Comparison of ENCODE assay signal across 8 cellular contexts in the genomic region with DNA sequence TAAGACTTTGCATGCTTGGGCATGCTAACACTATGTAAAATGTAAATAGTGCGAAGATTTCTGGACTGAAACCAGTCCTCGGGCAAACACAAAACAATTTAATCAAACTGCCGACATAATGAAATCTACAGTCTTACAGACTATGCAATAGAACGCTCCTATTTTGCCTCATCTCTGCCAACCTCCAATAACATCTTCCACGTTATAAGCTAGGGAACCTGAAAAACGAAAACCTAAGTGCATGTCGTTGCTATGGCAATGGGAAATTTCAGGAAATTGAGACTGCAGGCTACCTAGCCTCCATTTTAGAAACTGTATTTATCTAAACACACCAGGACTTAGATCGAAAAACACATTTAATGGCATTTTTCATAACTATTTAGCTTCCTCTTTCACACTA. TPM values are rescaled to one million over a fixed set of nuclear protein-coding genes. Genes with fewer than 3 reads are reported as not detected.
A peak's percentile ranks its signal among the peaks of the same experiment; 100 is the strongest.
DNase-seq lines count a peak whose midpoint lies in the region; ATAC-seq and TF ChIP-seq lines count a peak whose summit lies in the region.

No MANE protein-coding gene starts in this region.

- H3K27ac ChIP-seq in CD4-positive, CD25-positive, alpha-beta regulatory T cell (ENCODE audit: insufficient read depth, low read length, poor library complexity, severe bottlenecking), result no peak overlapping the region
- peak overlapping the region; percentile 94 for H3K27ac ChIP-seq in HUES6 (ENCODE audit: low read depth, low read length)

- peak overlapping the region; percentile 99 for H3K4me3 ChIP-seq in CD4-positive, CD25-positive, alpha-beta regulatory T cell (ENCODE audit: low read depth, low read length)
- peak overlapping the region; percentile 95 for H3K4me3 ChIP-seq in HUES6 (ENCODE audit: low read depth, low read length)
- peak overlapping the region; percentile 68 for H3K4me3 ChIP-seq in fibroblast of mammary gland (ENCODE audit: control insufficient read depth, low read depth, low read length)

- peak overlapping the region; percentile 98 to 100 (median 100) for H3K4me3 Mint-ChIP-seq in CD4-positive, CD25-positive, alpha-beta regulatory T cell
- peak overlapping the region; percentile 100 for H3K4me3 Mint-ChIP-seq in T-helper 17 cell
- H3K4me3 Mint-ChIP-seq in progenitor cell of endocrine pancreas (ENCODE audit: low read depth), result peak overlapping the region; percentile 100

- H3K27ac Mint-ChIP-seq in CD4-positive, CD25-positive, alpha-beta regulatory T cell, result peak overlapping the region; percentile 67 to 99 (median 84)
- peak overlapping the region; percentile 99 for H3K27ac Mint-ChIP-seq in T-helper 17 cell
- peak overlapping the region; percentile 99 for H3K27ac Mint-ChIP-seq in progenitor cell of endocrine pancreas

- DNase-seq in CD4-positive, CD25-positive, alpha-beta regulatory T cell, result peak in 1 of 3 donors; percentile 16
- DNase-seq in T-helper 17 cell, result no peak
- DNase-seq in fibroblast of mammary gland (ENCODE audit: low read depth), result peak; percentile 58
- DNase-seq in progenitor cell of endocrine pancreas (ENCODE audit: low spot score, unreplicated experiment), result no peak
- no peak for DNase-seq in posterior cingulate gyrus

- H3K4me1 Mint-ChIP-seq in CD4-positive, CD25-positive, alpha-beta regulatory T cell, result peaks cover 37 to 68% (median 55%) of the 10 kb centered on the region in 4 donors
- H3K4me1 Mint-ChIP-seq in T-helper 17 cell (peaks cover 51% of the 10 kb centered on the region), progenitor cell of endocrine pancreas (ENCODE audit: low read depth) (peaks cover 27% of the 10 kb centered on the region)

- H3K27me3 ChIP-seq in CD4-positive, CD25-positive, alpha-beta regulatory T cell (ENCODE audit: control insufficient read depth, insufficient read depth, low read length), result no peaks in the 10 kb centered on the region
- H3K27me3 ChIP-seq in HUES6 (ENCODE audit: control insufficient read depth, insufficient read depth, low read length), result no peaks in the 10 kb centered on the region

- ATAC-seq in CD4-positive, CD25-positive, alpha-beta regulatory T cell (ENCODE audit: low read depth in 2 of 2), result no peak
- ATAC-seq in T-helper 17 cell (no peak), GM18511 (IDR thresholded peaks at IDR 0.05; ENCODE audit: unreplicated experiment) (no peak), GM21515 (IDR thresholded peaks at IDR 0.05; ENCODE audit: unreplicated experiment) (no peak)

- intact Hi-C loops in posterior cingulate gyrus (cut with DNase I), result loop anchor here (2.0 to 5.0 kb wide), 3 partner anchors 97 to 532 kb away; partner anchors contain the start of genes HIPK3 and TCP11L1

- TF ChIP-seq CTCF in fibroblast of mammary gland (conservative IDR thresholded peaks at IDR 0.05; ENCODE audit: control insufficient read depth, insufficient read depth, low read depth, low read length) (no peak), progenitor cell of endocrine pancreas (IDR thresholded peaks at IDR 0.05; ENCODE audit: unreplicated experiment) (no peak)

- peaks cover 24% of the 10 kb centered on the region for H3K36me3 Mint-ChIP-seq in CD4-positive, CD25-positive, alpha-beta regulatory T cell
- H3K36me3 Mint-ChIP-seq in T-helper 17 cell (ENCODE audit: low read depth) (peaks cover 7% of the 10 kb centered on the region), progenitor cell of endocrine pancreas (ENCODE audit: insufficient read depth) (peaks cover 19% of the 10 kb centered on the region)

- no peaks in the 10 kb centered on the region for H3K9me3 Mint-ChIP-seq in CD4-positive, CD25-positive, alpha-beta regulatory T cell
- H3K9me3 Mint-ChIP-seq in progenitor cell of endocrine pancreas (ENCODE audit: low read depth), result peaks cover 7% of the 10 kb centered on the region

- peak overlapping the region; percentile 96 for H3K9ac ChIP-seq in HUES6 (ENCODE audit: low read length)

- no peaks in the 10 kb centered on the region for H3K9me3 ChIP-seq in CD4-positive, CD25-positive, alpha-beta regulatory T cell (ENCODE audit: control insufficient read depth in 2 of 2, low read length in 2 of 2)
- H3K9me3 ChIP-seq in HUES6 (ENCODE audit: control insufficient read depth, insufficient read depth, low read depth, low read length), result no peaks in the 10 kb centered on the region; the same call in 1 of the 2 replicates
- no peaks in the 10 kb centered on the region for H3K9me3 ChIP-seq in T-helper 17 cell (ENCODE audit: control insufficient read depth, low read length, poor library complexity, severe bottlenecking)

- H3K4me1 ChIP-seq in CD4-positive, CD25-positive, alpha-beta regulatory T cell (ENCODE audit: control insufficient read depth, insufficient read depth, low read length, poor library complexity, severe bottlenecking), result peaks cover 44% of the 10 kb centered on the region
- H3K4me1 ChIP-seq in HUES6 (ENCODE audit: control insufficient read depth, insufficient read depth, low read length), result peaks cover 26% of the 10 kb centered on the region

- no peaks in the 10 kb centered on the region for H3K27me3 Mint-ChIP-seq in CD4-positive, CD25-positive, alpha-beta regulatory T cell
- H3K27me3 Mint-ChIP-seq in T-helper 17 cell (no peaks in the 10 kb centered on the region), progenitor cell of endocrine pancreas (no peaks in the 10 kb centered on the region)

- H3K36me3 ChIP-seq in CD4-positive, CD25-positive, alpha-beta regulatory T cell (ENCODE audit: control insufficient read depth, insufficient read depth, low read length), result no peaks in the 10 kb centered on the region
- H3K36me3 ChIP-seq in HUES6 (ENCODE audit: control insufficient read depth, insufficient read depth, low read length), result peaks cover 13% of the 10 kb centered on the region; the same call in 1 of the 2 replicates

RNA-seq across cellular contexts. Expression of gene CSTF3, which starts 1.1 kb away (rescaled TPM):
- 21.4 TPM for total RNA-seq in CD4-positive, CD25-positive, alpha-beta regulatory T cell
- polyA plus RNA-seq in CD4-positive, CD25-positive, alpha-beta regulatory T cell, result 10 to 100 TPM; 14.3 to 18.8 (median 16.2) TPM
- total RNA-seq in T-helper 17 cell (10 to 100 TPM; 12.0 to 16.8 TPM), progenitor cell of endocrine pancreas (43.5 and 48.1 TPM in 2 replicates)
